In the genomic region with DNA sequence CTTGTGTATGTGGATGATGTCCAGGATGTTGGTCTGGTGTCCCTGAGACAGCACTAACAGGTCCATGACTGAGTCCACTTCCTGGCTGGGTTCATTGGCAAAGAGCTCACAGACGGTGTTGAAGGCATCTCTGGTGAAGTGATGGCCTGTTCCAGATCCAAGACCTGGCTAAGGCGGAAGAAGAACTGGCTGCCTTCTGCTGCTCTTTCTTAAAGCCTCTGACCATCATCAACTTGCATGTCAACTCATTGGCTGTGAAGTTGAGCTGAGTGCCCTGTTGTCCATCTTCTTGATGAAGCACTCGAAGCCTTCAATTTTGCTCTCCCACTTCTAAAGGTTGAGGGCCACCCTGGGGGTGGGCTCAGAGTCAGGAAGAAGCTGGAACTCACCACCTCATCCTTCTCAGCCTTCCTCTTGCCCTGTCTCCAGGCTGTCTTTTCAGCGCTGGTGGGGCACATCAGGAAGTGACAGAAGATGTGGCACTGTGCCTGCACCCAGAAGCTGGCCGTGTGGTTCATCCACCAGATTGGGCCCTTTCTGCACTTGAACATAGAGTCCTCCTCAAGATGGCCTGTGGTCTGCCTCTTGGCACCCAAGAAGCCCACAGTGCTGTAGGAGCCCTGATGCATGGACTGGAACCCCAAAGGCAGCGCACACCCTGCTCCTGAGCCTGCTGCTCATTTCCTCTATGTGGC, we compare ENCODE assay signal across 3 cellular contexts. TPM values are rescaled to one million over a fixed set of nuclear protein-coding genes. Genes with fewer than 3 reads are reported as not detected.
"Had no signal": no experiment of that assay in that cellular context is flagged by ENCODE, and none has a peak within 500 bp of the region (broad histone marks: within the 10 kb centered on the region; RNA-seq: fewer than 3 reads in every experiment).

No MANE protein-coding gene starts in this region.

RNA-seq across cellular contexts. Expression of a gene that starts 53.3 kb away (rescaled TPM):
- total RNA-seq: RPMI7951, SJSA1 had no signal
- polyA plus RNA-seq: SK-N-SH had no signal
